Comparison of ENCODE assay signal across 1 cellular context in the genomic region with DNA sequence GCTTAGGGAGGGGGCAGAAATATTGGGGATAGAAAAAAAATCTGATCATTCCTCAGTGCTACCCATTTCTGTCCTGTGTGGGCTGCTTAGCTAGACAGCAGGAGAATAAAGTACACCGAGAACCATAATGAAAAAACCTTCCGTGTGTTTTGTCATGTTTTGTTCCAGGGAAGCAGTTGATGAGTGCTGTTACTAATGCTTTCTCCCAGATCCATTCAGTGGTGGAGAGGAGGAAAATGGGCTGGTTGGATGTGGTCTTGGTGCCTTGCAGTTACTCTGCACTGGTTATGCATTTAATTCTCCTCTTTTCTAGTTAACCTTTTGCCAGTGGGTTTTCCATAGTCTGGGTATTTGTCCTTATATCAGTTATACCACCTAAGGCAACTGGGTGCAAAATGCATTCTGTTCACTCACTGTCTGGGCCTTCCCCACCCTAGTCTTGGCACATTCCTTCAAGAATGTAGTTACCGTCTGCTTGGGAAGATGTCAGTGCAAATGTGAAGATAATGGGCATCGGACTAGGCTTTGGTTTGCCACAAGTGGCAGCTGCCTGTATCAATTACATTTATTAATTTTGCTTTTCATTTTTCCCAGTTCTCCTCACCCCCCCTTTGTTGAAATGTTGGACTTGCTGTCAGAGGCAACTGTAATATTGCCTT.
TF ChIP-seq lines count a peak whose summit lies in the region.

No MANE protein-coding gene starts in this region.

TF ChIP-seq in HepG2, 621 proteins besides CTCF, POLR2A, EP300 and RAD21 (continued from another document):
- TF ChIP-seq NFIB (CRISPR knock-in tag; IDR thresholded peaks at IDR 0.05; ENCODE audit: borderline replicate concordance) (no peak), ZFYVE20 (CRISPR knock-in tag; IDR thresholded peaks at IDR 0.05; ENCODE audit: borderline replicate concordance, low read depth) (no peak), ZNF782 (CRISPR knock-in tag; IDR thresholded peaks at IDR 0.05; ENCODE audit: borderline replicate concordance) (no peak)
- TF ChIP-seq, protein P1, sequence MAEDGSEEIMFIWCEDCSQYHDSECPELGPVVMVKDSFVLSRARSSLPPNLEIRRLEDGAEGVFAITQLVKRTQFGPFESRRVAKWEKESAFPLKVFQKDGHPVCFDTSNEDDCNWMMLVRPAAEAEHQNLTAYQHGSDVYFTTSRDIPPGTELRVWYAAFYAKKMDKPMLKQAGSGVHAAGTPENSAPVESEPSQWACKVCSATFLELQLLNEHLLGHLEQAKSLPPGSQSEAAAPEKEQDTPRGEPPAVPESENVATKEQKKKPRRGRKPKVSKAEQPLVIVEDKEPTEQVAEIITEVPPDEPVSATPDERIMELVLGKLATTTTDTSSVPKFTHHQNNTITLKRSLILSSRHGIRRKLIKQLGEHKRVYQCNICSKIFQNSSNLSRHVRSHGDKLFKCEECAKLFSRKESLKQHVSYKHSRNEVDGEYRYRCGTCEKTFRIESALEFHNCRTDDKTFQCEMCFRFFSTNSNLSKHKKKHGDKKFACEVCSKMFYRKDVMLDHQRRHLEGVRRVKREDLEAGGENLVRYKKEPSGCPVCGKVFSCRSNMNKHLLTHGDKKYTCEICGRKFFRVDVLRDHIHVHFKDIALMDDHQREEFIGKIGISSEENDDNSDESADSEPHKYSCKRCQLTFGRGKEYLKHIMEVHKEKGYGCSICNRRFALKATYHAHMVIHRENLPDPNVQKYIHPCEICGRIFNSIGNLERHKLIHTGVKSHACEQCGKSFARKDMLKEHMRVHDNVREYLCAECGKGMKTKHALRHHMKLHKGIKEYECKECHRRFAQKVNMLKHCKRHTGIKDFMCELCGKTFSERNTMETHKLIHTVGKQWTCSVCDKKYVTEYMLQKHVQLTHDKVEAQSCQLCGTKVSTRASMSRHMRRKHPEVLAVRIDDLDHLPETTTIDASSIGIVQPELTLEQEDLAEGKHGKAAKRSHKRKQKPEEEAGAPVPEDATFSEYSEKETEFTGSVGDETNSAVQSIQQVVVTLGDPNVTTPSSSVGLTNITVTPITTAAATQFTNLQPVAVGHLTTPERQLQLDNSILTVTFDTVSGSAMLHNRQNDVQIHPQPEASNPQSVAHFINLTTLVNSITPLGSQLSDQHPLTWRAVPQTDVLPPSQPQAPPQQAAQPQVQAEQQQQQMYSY (CRISPR knock-in tag; IDR thresholded peaks at IDR 0.05), result no peak
- TF ChIP-seq, protein P2, sequence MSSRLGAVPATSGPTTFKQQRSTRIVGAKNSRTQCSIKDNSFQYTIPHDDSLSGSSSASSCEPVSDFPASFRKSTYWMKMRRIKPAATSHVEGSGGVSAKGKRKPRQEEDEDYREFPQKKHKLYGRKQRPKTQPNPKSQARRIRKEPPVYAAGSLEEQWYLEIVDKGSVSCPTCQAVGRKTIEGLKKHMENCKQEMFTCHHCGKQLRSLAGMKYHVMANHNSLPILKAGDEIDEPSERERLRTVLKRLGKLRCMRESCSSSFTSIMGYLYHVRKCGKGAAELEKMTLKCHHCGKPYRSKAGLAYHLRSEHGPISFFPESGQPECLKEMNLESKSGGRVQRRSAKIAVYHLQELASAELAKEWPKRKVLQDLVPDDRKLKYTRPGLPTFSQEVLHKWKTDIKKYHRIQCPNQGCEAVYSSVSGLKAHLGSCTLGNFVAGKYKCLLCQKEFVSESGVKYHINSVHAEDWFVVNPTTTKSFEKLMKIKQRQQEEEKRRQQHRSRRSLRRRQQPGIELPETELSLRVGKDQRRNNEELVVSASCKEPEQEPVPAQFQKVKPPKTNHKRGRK (CRISPR knock-in tag; IDR thresholded peaks at IDR 0.05), result no peak
